In the genomic region with DNA sequence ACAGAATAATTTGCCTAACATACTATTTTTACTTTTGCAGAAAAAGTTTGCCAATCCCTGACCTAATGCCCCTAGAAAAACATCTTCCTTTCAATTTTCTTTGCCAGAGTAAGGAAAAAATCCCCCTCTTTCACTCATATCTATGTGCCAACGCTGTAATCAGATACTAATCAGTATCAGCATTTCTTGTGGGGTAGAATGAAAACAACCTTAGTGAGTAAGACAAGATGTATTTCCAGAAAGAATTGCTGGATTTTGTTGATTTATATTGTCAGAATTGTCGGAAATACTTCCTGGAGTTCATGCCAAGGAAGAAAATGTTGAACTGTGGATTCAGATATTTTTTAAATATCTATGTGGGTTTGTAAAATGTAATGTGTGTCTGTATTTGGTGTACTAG, we compare ENCODE assay signal across 31 cellular contexts.
"Had no signal": no experiment of that assay in that cellular context is flagged by ENCODE, and none has a peak within 500 bp of the region (broad histone marks: within the 10 kb centered on the region; RNA-seq: fewer than 3 reads in every experiment).

No MANE protein-coding gene starts in this region.

- ATAC-seq: activated CD4-positive, CD25-positive, alpha-beta regulatory T cell treated with anti-CD3 and anti-CD28 coated beads, Interleukin-2, amount 50 U/mL, for 24 hours; activated CD8-positive, alpha-beta T cell treated with anti-CD3 and anti-CD28 coated beads for 36 hours; activated naive CD4-positive, alpha-beta T cell treated with anti-CD3 and anti-CD28 coated beads, Interleukin-2, amount 50 U/mL, for 72 hours; activated T-cell treated with anti-CD3 and anti-CD28 coated beads, Interleukin-2, amount 50 U/mL, for 4 hours; foreskin keratinocyte; gastrocnemius medialis; heart left ventricle; T-helper 17 cell had no signal

- H3K27ac ChIP-seq: ascending aorta, breast epithelium, cardiac muscle cell, colonic mucosa, dorsolateral prefrontal cortex, esophagus muscularis mucosa, foreskin keratinocyte, gastrocnemius medialis, heart left ventricle, WERI-Rb-1 had no signal

- H3K4me1 ChIP-seq: ascending aorta, breast epithelium, colonic mucosa, esophagus muscularis mucosa, gastrocnemius medialis, heart left ventricle had no signal

- H3K27me3 ChIP-seq: ascending aorta, breast epithelium, cardiac muscle cell, colonic mucosa, dorsolateral prefrontal cortex, esophagus muscularis mucosa, foreskin keratinocyte, gastrocnemius medialis, heart left ventricle had no signal

- H3K36me3 ChIP-seq: ascending aorta, breast epithelium, cardiac muscle cell, colonic mucosa, esophagus muscularis mucosa, gastrocnemius medialis, heart left ventricle, WERI-Rb-1 had no signal

- H3K9me3 ChIP-seq: ascending aorta, esophagus muscularis mucosa, gastrocnemius medialis, heart left ventricle had no signal

- H3K4me3 ChIP-seq: ascending aorta, breast epithelium, cardiac muscle cell, colonic mucosa, dorsolateral prefrontal cortex, esophagus muscularis mucosa, gastrocnemius medialis, heart left ventricle had no signal

- DNase-seq: activated B cell treated with CpG ODN at 0.5 μM for 24 hours; activated CD4-positive, alpha-beta T cell treated with anti-CD3 and anti-CD28 coated beads for 48 hours; activated CD4-positive, alpha-beta T cell treated with anti-CD3 and anti-CD28 coated beads, Interleukin-2, amount 50 U/mL, for 1 hour; activated CD4-positive, alpha-beta T cell treated with anti-CD3 and anti-CD28 coated beads, Interleukin-2, amount 50 U/mL, for 48 hours; activated CD8-positive, alpha-beta memory T cell treated with anti-CD3 and anti-CD28 coated beads for 24 hours; activated CD8-positive, alpha-beta T cell treated with anti-CD3 and anti-CD28 coated beads for 36 hours; activated effector memory CD4-positive, alpha-beta T cell treated with anti-CD3 and anti-CD28 coated beads, Interleukin-2, amount 50 U/mL, for 16 hours; activated naive CD4-positive, alpha-beta T cell treated with anti-CD3 and anti-CD28 coated beads, Interleukin-2, amount 10 ng/mL, durations not matched to agents 7 days and 5 days; activated naive CD8-positive, alpha-beta T cell treated with anti-CD3 and anti-CD28 coated beads, Interleukin-2, amount 10 ng/mL, durations not matched to agents 7 days and 5 days; activated T-cell treated with anti-CD3 and anti-CD28 coated beads, Interleukin-2, amount 50 U/mL, for 4 hours; central memory CD4-positive, alpha-beta T cell; cerebellar nuclear complex; colonic mucosa; dorsolateral prefrontal cortex; effector memory CD4-positive, alpha-beta T cell; endodermal cell; erythroblast; foreskin keratinocyte; gastrocnemius medialis; glutamatergic neuron; heart left ventricle; T-helper 1 cell; T-helper 17 cell; T1000; WERI-Rb-1 had no signal
